Comparison of ENCODE assay signal across 8 cellular contexts in genomic region chr20:2521369-2522305, GRCh38. TPM values are rescaled to one million over a fixed set of nuclear protein-coding genes. Genes with fewer than 3 reads are reported as not detected.
DNase-seq lines count a peak whose midpoint lies in the region; ATAC-seq and TF ChIP-seq lines count a peak whose summit lies in the region.

No MANE protein-coding gene starts in this region.

- intact Hi-C loops in sigmoid colon (cut with DNase I): loop anchor here (10.0 kb wide), 1 partner anchor 473 kb away; no protein-coding TSS in a partner anchor

- H3K36me3 ChIP-seq in sigmoid colon: no peaks in the 10 kb centered on the region

- POLR2A ChIA-PET in AG04449 (lab: Yijun Ruan, JAX): no interaction called here

- no peaks in the 10 kb centered on the region for H3K9me3 ChIP-seq in sigmoid colon

- peaks cover 0 to 11% (median 5%) of the 10 kb centered on the region in 4 donors for H3K4me1 ChIP-seq in sigmoid colon

- CTCF ChIA-PET in AG04449 (lab: Yijun Ruan, JAX): interaction anchor here (0.8 to 8.5 kb wide), 34 partner anchors 8 to 314 kb away, joined by 3 to 176 read pairs (median 6); partner anchors contain the start of genes NOP56, SNRPB and ZNF343

- TF ChIP-seq EP300 in sigmoid colon (IDR thresholded peaks at IDR 0.05): no peak

- TF ChIP-seq POLR2A in sigmoid colon (IDR thresholded peaks at IDR 0.05): no peak

- DNase-seq in AG04449 (ENCODE audit: low read depth, low spot score) (no peak), NOMO-1 treated with DMSO at 0.1 percent for 48 hours (lab: John Stamatoyannopoulos, UW; ENCODE audit: unreplicated experiment) (peak; percentile 37), glomerular visceral epithelial cell (ENCODE audit: extremely low spot score) (peak; percentile 32), sigmoid colon (no peak), GM19238 (ENCODE audit: insufficient read length, low spot score) (no peak)
- peak; percentile 28 for DNase-seq in activated T-helper 9 cell treated with anti-CD3 and anti-CD28 coated beads, Interleukin-2, amount 50 U/mL, for 16 hours (ENCODE audit: low read depth)

- H3K27me3 ChIP-seq in sigmoid colon: no peaks in the 10 kb centered on the region

- ATAC-seq in HG02852 (IDR thresholded peaks at IDR 0.05; ENCODE audit: unreplicated experiment): no peak

- TF ChIP-seq CTCF in AG04449 (IDR thresholded peaks at IDR 0.05; ENCODE audit: insufficient read depth, low read length, missing control alignments) (peak; percentile 81), GM12874 (IDR thresholded peaks at IDR 0.05; ENCODE audit: insufficient read depth, low read depth, low read length) (peak; percentile 91), sigmoid colon (IDR thresholded peaks at IDR 0.05) (peak; percentile 23 to 75 (median 50))

- H3K4me3 ChIP-seq in AG04449 (ENCODE audit: low read depth, low read length): no peak overlapping the region
- no peak overlapping the region for H3K4me3 ChIP-seq in sigmoid colon

- H3K27ac ChIP-seq in sigmoid colon: no peak overlapping the region

- 14 to 18% methylated on average over 10 of the region's 10 CpGs for WGBS in sigmoid colon, 2 donors

RNA-seq across cellular contexts. Expression of gene ZNF343, which starts 12.9 kb away (rescaled TPM):
- total RNA-seq in sigmoid colon: 10 to 100 TPM; 10.7 to 16.3 (median 11.8) TPM
- polyA plus RNA-seq in sigmoid colon: 1 to 10 TPM; 3.0 to 5.6 (median 4.2) TPM

RNA-seq across cellular contexts. Expression of gene TMC2, which starts 14.7 kb away (rescaled TPM):
- under 1 TPM in 1 of 4 donors, not detected in 3; 0.28 TPM for total RNA-seq in sigmoid colon
- under 1 TPM in 2 of 3 donors, not detected in 1; 0.19 to 0.60 TPM for polyA plus RNA-seq in sigmoid colon

RNA-seq across cellular contexts. Expression of gene SNRPB, which starts 51.0 kb away (rescaled TPM):
- total RNA-seq in sigmoid colon: 100 to 1,000 TPM in 3 of 4 donors, 10 to 100 TPM in 1; 80.0 to 165 (median 142) TPM
- 100 to 1,000 TPM; 156 to 275 (median 177) TPM for polyA plus RNA-seq in sigmoid colon

Comparison
In these comparisons a context has a peak if more than half of its experiments do, and no peak if none do; other contexts are left out.
1. DNase-seq: peak in NOMO-1 treated with DMSO at 0.1 percent for 48 hours (single experiment), activated T-helper 9 cell treated with anti-CD3 and anti-CD28 coated beads, Interleukin-2, amount 50 U/mL, for 16 hours (single experiment) and glomerular visceral epithelial cell (single experiment); none in AG04449 (single experiment), sigmoid colon (single experiment) and GM19238 (single experiment).
2. Peak in every context shown above with its lines, with median percentiles within 50 percentile points of each other: CTCF ChIP-seq.